In genomic region chr3:196339493-196340254, GRCh38 we compare ENCODE assay signal across 13 cellular contexts. TPM values are rescaled to one million over a fixed set of nuclear protein-coding genes. Genes with fewer than 3 reads are reported as not detected.
A peak's percentile ranks its signal among the peaks of the same experiment; 100 is the strongest.
DNase-seq lines count a peak whose midpoint lies in the region; ATAC-seq, FAIRE-seq and TF ChIP-seq lines count a peak whose summit lies in the region.
"Had no signal": no experiment of that assay in that cellular context is flagged by ENCODE, and none has a peak within 500 bp of the region (broad histone marks: within the 10 kb centered on the region; RNA-seq: fewer than 3 reads in every experiment).

No MANE protein-coding gene starts in this region.

- TF ChIP-seq CTCF in A549 (IDR thresholded peaks at IDR 0.05) (no peak), fibroblast of pulmonary artery (IDR thresholded peaks at IDR 0.05; ENCODE audit: low read length, missing control alignments) (no peak), stomach (IDR thresholded peaks at IDR 0.05) (no peak)

- TF ChIP-seq EP300 in A549 (IDR thresholded peaks at IDR 0.05) = no peak
- TF ChIP-seq EP300 in stomach (IDR thresholded peaks at IDR 0.05) = no peak

- FAIRE-seq in A549 (lab: Jason Lieb, UNC) (no peak), GM19239 (lab: Jason Lieb, UNC) (no peak)
- FAIRE-seq: colon, small intestine had no signal

- H3K36me3 ChIP-seq in stomach = no peaks in the 10 kb centered on the region
- H3K36me3 ChIP-seq: Peyer's patch had no signal

- H3K9me3 ChIP-seq in A549 (no peaks in the 10 kb centered on the region), stomach (no peaks in the 10 kb centered on the region)
- H3K9me3 ChIP-seq: Peyer's patch had no signal

- H3K4me2 ChIP-seq in A549 = peak overlapping the region; percentile 78

- no peak for TF ChIP-seq RAD21 in A549 (conservative IDR thresholded peaks at IDR 0.05 in 1 of 2, IDR thresholded peaks at IDR 0.05 in 1 of 2)

- H3K4me1 ChIP-seq in A549 (peaks cover 48% of the 10 kb centered on the region), stomach (no peaks in the 10 kb centered on the region)
- H3K4me1 ChIP-seq: Peyer's patch had no signal

- intact Hi-C loops in stomach (cut with DNase I; ENCODE audit: low total_unique reads) = no loop called here

- H3K27ac ChIP-seq in A549 = peak overlapping the region; percentile 88 to 90
- no peak overlapping the region for H3K27ac ChIP-seq in stomach
- H3K27ac ChIP-seq: Peyer's patch had no signal

- TF ChIP-seq POLR2A in A549 (IDR thresholded peaks at IDR 0.05; ENCODE audit: low read length) (no peak), stomach (IDR thresholded peaks at IDR 0.05) (no peak)

- 63% methylated on average over 21 of the region's 21 CpGs for WGBS in A549 (ENCODE audit: missing lambda C conversion rate)
- WGBS in stomach, 5 donors = 87 to 89% (median 88%) methylated on average over 21 of the region's 21 CpGs

- peaks cover 0 to 11% (median 0%) of the 10 kb centered on the region in 3 donors for H3K27me3 ChIP-seq in stomach
- H3K27me3 ChIP-seq: Peyer's patch had no signal

- POLR2A ChIA-PET in A549 (lab: Yijun Ruan, JAX) = no interaction called here

- no peak overlapping the region for H3K4me3 ChIP-seq in A549
- no peak overlapping the region for H3K4me3 ChIP-seq in fibroblast of pulmonary artery (replicated peaks; ENCODE audit: low read depth, low read length)
- H3K4me3 ChIP-seq in stomach = no peak overlapping the region
- H3K4me3 ChIP-seq: Peyer's patch had no signal

- CTCF ChIA-PET in A549 (lab: Yijun Ruan, JAX) = interaction anchor here (0.8 kb wide), 1 partner anchor 84 kb away, joined by 3 read pairs; no protein-coding TSS in a partner anchor

- ATAC-seq in A549 = peak; percentile 44 to 58; a peak in 3 of 6 replicates
- ATAC-seq in SK-N-SH treated with all-trans-retinoic acid at 6 μM for 48 hours = peak; percentile 33; the same call in 1 of the 3 replicates
- no peak for ATAC-seq in HG02642 (IDR thresholded peaks at IDR 0.05; ENCODE audit: poor library complexity, unreplicated experiment)
- ATAC-seq in HG02840 (IDR thresholded peaks at IDR 0.05; ENCODE audit: low FRiP score, unreplicated experiment) = no peak

- DNase-seq in A549 (ENCODE audit: low read depth in 1 of 2, low spot score in 1 of 2) (peak in 1 of 2 experiments; percentile 77), HK-2 (ENCODE audit: unreplicated experiment) (peak; percentile 54), fibroblast of pulmonary artery (ENCODE audit: low read depth) (peak; percentile 62), stomach (no peak), GM19239 (ENCODE audit: insufficient read length, low spot score) (no peak)
- DNase-seq: naive B cell, NCI-H187, Peyer's patch, small intestine had no signal

TF ChIP-seq in A549, 52 proteins besides CTCF, POLR2A, EP300 and RAD21 (continues in another document):
- TF ChIP-seq NFE2L2 (conservative IDR thresholded peaks at IDR 0.05; ENCODE audit: low read length) = peak; percentile 91
- TF ChIP-seq GATA3 (IDR thresholded peaks at IDR 0.05; ENCODE audit: borderline replicate concordance) = no peak
- no peak for TF ChIP-seq HOXA7 (CRISPR knock-in tag; IDR thresholded peaks at IDR 0.05)
- no peak for TF ChIP-seq HDAC2 (IDR thresholded peaks at IDR 0.05)
- peak; percentile 63; the same call in 1 of the 2 replicates for TF ChIP-seq ATOH8 (CRISPR knock-in tag; IDR thresholded peaks at IDR 0.05; ENCODE audit: low read depth)
- no peak for TF ChIP-seq ZFP36 (IDR thresholded peaks at IDR 0.05; ENCODE audit: borderline replicate concordance, partially characterized antibody)
- peak; percentile 29; the same call in 1 of the 2 replicates for TF ChIP-seq FOSL2 (IDR thresholded peaks at IDR 0.05)
- peak; percentile 87 for TF ChIP-seq FOSL2 (CRISPR knock-in tag; IDR thresholded peaks at IDR 0.05)
- TF ChIP-seq JUN (IDR thresholded peaks at IDR 0.05) = 0 out of 5 replicates have a peak, but pooled peaks of 1 of the 2 experiments have one; percentile 21
- peak; percentile 63; the same call in 1 of the 2 replicates for TF ChIP-seq E2F6 (IDR thresholded peaks at IDR 0.05; ENCODE audit: borderline replicate concordance, low read depth)
- no peak for TF ChIP-seq FOSB (CRISPR knock-in tag; IDR thresholded peaks at IDR 0.05)
- TF ChIP-seq FOXS1 (CRISPR knock-in tag; IDR thresholded peaks at IDR 0.05) = no peak
- TF ChIP-seq RNF2 (IDR thresholded peaks at IDR 0.05; ENCODE audit: borderline replicate concordance, low read depth) = no peak
- TF ChIP-seq SREBF2 (IDR thresholded peaks at IDR 0.05) = no peak
- peak; percentile 21; the same call in 1 of the 2 replicates for TF ChIP-seq EHF (CRISPR knock-in tag; IDR thresholded peaks at IDR 0.05)

TF ChIP-seq in SK-N-SH treated with all-trans-retinoic acid at 6 μM for 48 hours, 23 proteins besides CTCF, POLR2A, EP300 and RAD21:
- no peak for TF ChIP-seq BACH2 (CRISPR knock-in tag; IDR thresholded peaks at IDR 0.05; ENCODE audit: borderline replicate concordance)
- no peak for TF ChIP-seq SNAI2 (CRISPR knock-in tag; IDR thresholded peaks at IDR 0.05)

RNA-seq across cellular contexts. Expression of gene TM4SF19, which starts 1.5 kb away (rescaled TPM):
- polyA plus RNA-seq in A549 (2011; rRNA removed) = 5.2 and 6.6 TPM in 2 replicates
- 2.8 and 2.9 TPM in 2 replicates for polyA plus RNA-seq in A549 (2012; cell fraction: cytosol; rRNA removed)
- polyA plus RNA-seq in A549 (2012; cell fraction: nucleus; rRNA removed) = 2.5 and 5.0 TPM in 2 replicates
- polyA plus RNA-seq in A549 (2017; fragmentation: RNase III; extraction: RNeasy Plus Mini Kit Qiagen cat#74134 plus additional on column Dnase treatment) = 3.9 to 4.4 TPM (median 4.0 TPM) in 3 replicates
- polyA minus RNA-seq in A549 (2011; rRNA and poly(A)+ RNA removed) = 8.7 and 10.3 TPM in 2 replicates
- not detected for total RNA-seq in stomach
- polyA plus RNA-seq in stomach = under 1 TPM in 1 of 3 donors, not detected in 2; 0.55 TPM
- total RNA-seq: Peyer's patch had no signal
- polyA plus RNA-seq: small intestine had no signal

RNA-seq across cellular contexts. Expression of gene DYNLT2B, which starts 21.6 kb away (rescaled TPM):
- polyA plus RNA-seq in A549 (2011; rRNA removed) (24.0 and 34.7 TPM in 2 replicates), A549 (2017; fragmentation: RNase III; extraction: RNeasy Plus Mini Kit Qiagen cat#74134 plus additional on column Dnase treatment) (32.2 to 38.2 TPM (median 34.9 TPM) in 3 replicates), stomach (10 to 100 TPM in 2 of 3 donors, 1 to 10 TPM in 1; 9.5 to 23.0 (median 16.0) TPM)
- polyA plus RNA-seq in A549 (2012; cell fraction: cytosol; rRNA removed) = 27.6 and 29.9 TPM in 2 replicates
- polyA plus RNA-seq in A549 (2012; cell fraction: nucleus; rRNA removed) = 10.6 and 10.8 TPM in 2 replicates
- polyA minus RNA-seq in A549 (2011; rRNA and poly(A)+ RNA removed) = 2.8 and 3.7 TPM in 2 replicates
- total RNA-seq in stomach = 1 to 10 TPM in 1 of 5 donors, not detected in 4; 3.3 TPM

RNA-seq across cellular contexts. Expression of gene PCYT1A, which starts 52.1 kb away (rescaled TPM):
- 45.4 and 48.0 TPM in 2 replicates for polyA plus RNA-seq in A549 (2011; rRNA removed)
- polyA plus RNA-seq in A549 (2012; cell fraction: cytosol; rRNA removed) = 30.4 and 31.8 TPM in 2 replicates
- polyA plus RNA-seq in A549 (2012; cell fraction: nucleus; rRNA removed) = 34.7 and 34.9 TPM in 2 replicates
- 41.6 to 44.7 TPM (median 41.9 TPM) in 3 replicates for polyA plus RNA-seq in A549 (2017; fragmentation: RNase III; extraction: RNeasy Plus Mini Kit Qiagen cat#74134 plus additional on column Dnase treatment)
- 100 and 151 TPM in 2 replicates for polyA minus RNA-seq in A549 (2011; rRNA and poly(A)+ RNA removed)
- 100 to 1,000 TPM in 1 of 5 donors, 10 to 100 TPM in 4; 25.2 to 127 (median 58.7) TPM for total RNA-seq in stomach
- polyA plus RNA-seq in stomach = 10 to 100 TPM; 11.8 to 24.7 (median 19.4) TPM

Comparison
In these comparisons a context has a peak if more than half of its experiments do, and no peak if none do; other contexts are left out.
1. ATAC-seq: peak in A549 (2 of 2) and SK-N-SH treated with all-trans-retinoic acid at 6 μM for 48 hours (single experiment); none in HG02642 (single experiment) and HG02840 (single experiment).
2. DNase-seq: peak in HK-2 (single experiment) and fibroblast of pulmonary artery (single experiment); none in stomach (single experiment) and GM19239 (single experiment).
3. H3K27ac ChIP-seq: peak in A549 (2 of 2); none in stomach (0 of 5).